In genomic region chr10:95392711-95393164, GRCh38 we compare ENCODE assay signal across 13 cellular contexts.
DNase-seq lines count a peak whose midpoint lies in the region; ATAC-seq and TF ChIP-seq lines count a peak whose summit lies in the region.
"Had no signal": no experiment of that assay in that cellular context is flagged by ENCODE, and none has a peak within 500 bp of the region (broad histone marks: within the 10 kb centered on the region; RNA-seq: fewer than 3 reads in every experiment).

No MANE protein-coding gene starts in this region.

- no peak overlapping the region for H3K4ac ChIP-seq in IMR-90 (ENCODE audit: low read depth, low read length)

- ATAC-seq in GM19035 (IDR thresholded peaks at IDR 0.05; ENCODE audit: unreplicated experiment) (peak; percentile 50), IMR-90 (ENCODE audit: low read depth) (no peak), right cardiac atrium (peak in 1 of 2 donors; percentile 33)
- ATAC-seq: PC-3 had no signal

- H3K56ac ChIP-seq in IMR-90 (ENCODE audit: extremely low read depth, insufficient read depth, low read length) = no peak overlapping the region

- no peak overlapping the region for H4K8ac ChIP-seq in IMR-90 (ENCODE audit: low read depth in 2 of 2, low read length in 2 of 2)

- no peak for TF ChIP-seq RAD21 in IMR-90 (IDR thresholded peaks at IDR 0.05; ENCODE audit: low read length)

- H4K20me1 ChIP-seq in IMR-90 (ENCODE audit: insufficient read depth, low read length) = no peaks in the 10 kb centered on the region

- 95% methylated on average over 2 of the region's 6 CpGs; no CpG with 5 or more reads in 1 of the 2 experiments for WGBS in IMR-90 (ENCODE audit: extremely low coverage in 2 of 2, insufficient read length in 1 of 2), 2 experiments
- 40% methylated on average over 6 of the region's 6 CpGs for WGBS in right cardiac atrium
- WGBS in prostate gland = 72% methylated on average over 6 of the region's 6 CpGs

- no peaks in the 10 kb centered on the region for H3K27me3 ChIP-seq in IMR-90 (ENCODE audit: control insufficient read depth, insufficient read depth, low read length)
- no peaks in the 10 kb centered on the region for H3K27me3 ChIP-seq in right cardiac atrium (ENCODE audit: control insufficient read depth, insufficient read depth)
- no peaks in the 10 kb centered on the region for H3K27me3 ChIP-seq in colonic mucosa
- no peaks in the 10 kb centered on the region for H3K27me3 ChIP-seq in prostate gland (replicated peaks; ENCODE audit: insufficient read depth)
- no peaks in the 10 kb centered on the region for H3K27me3 ChIP-seq in A673 (replicated peaks; ENCODE audit: insufficient read depth, low read depth, low read length, poor library complexity)
- H3K27me3 ChIP-seq: upper lobe of left lung had no signal

- H3K9me3 ChIP-seq in IMR-90 (ENCODE audit: control insufficient read depth, insufficient read depth, low read length) (no peaks in the 10 kb centered on the region), right cardiac atrium (ENCODE audit: control insufficient read depth, low read length) (no peaks in the 10 kb centered on the region), colonic mucosa (no peaks in the 10 kb centered on the region), prostate gland (no peaks in the 10 kb centered on the region), A673 (ENCODE audit: low read depth, low read length, poor library complexity, severe bottlenecking) (no peaks in the 10 kb centered on the region)
- H3K9me3 ChIP-seq: upper lobe of left lung had no signal

- DNase-seq in GM10266 (ENCODE audit: extremely low spot score) = peak; percentile 34
- DNase-seq in IMR-90 = no peak
- DNase-seq in right cardiac atrium = no peak
- DNase-seq in D341Med (ENCODE audit: low spot score) = no peak
- no peak for DNase-seq in colonic mucosa
- no peak for DNase-seq in prostate gland (ENCODE audit: low spot score)
- no peak for DNase-seq in A673 (ENCODE audit: low spot score)
- DNase-seq: activated B cell treated with CpG ODN at 0.5 μM for 24 hours; NCI-H1417; PC-3; stimulated activated CD4-positive, alpha-beta T cell treated with anti-CD3 and anti-CD28 coated beads, Interleukin-15, amount 100 ng/mL, for 24 hours; upper lobe of left lung had no signal

- intact Hi-C loops in IMR-90 (cut with micrococcal nuclease) = no loop called here
- intact Hi-C loops in right cardiac atrium (cut with DNase I) = no loop called here
- intact Hi-C loops in colonic mucosa (cut with DNase I) = no loop called here
- intact Hi-C loops in prostate gland (cut with DNase I) = no loop called here
- intact Hi-C loops in A673 (cut with micrococcal nuclease; ENCODE audit: unreplicated experiment) = no loop called here

- H3K9me1 ChIP-seq in IMR-90 (ENCODE audit: insufficient read depth, low read length) = no peaks in the 10 kb centered on the region

- H2BK120ac ChIP-seq in IMR-90 (ENCODE audit: low read depth, low read length) = no peak overlapping the region

- H4K91ac ChIP-seq in IMR-90 (ENCODE audit: insufficient read depth, low read depth, low read length) = no peak overlapping the region

- H2AFZ ChIP-seq in IMR-90 (replicated peaks; ENCODE audit: low read length, poor library complexity) = peak overlapping the region; percentile 8

- no peak overlapping the region for H3K4me2 ChIP-seq in IMR-90 (ENCODE audit: low read depth, low read length)

- H3K4me1 ChIP-seq in IMR-90 (ENCODE audit: control insufficient read depth, insufficient read depth, low read length) = no peaks in the 10 kb centered on the region
- peaks cover 27% of the 10 kb centered on the region for H3K4me1 ChIP-seq in right cardiac atrium (ENCODE audit: control insufficient read depth, insufficient read depth, low read length)
- H3K4me1 ChIP-seq in colonic mucosa = peaks cover 4% of the 10 kb centered on the region
- H3K4me1 ChIP-seq in prostate gland (replicated peaks) = peaks cover 5% of the 10 kb centered on the region
- H3K4me1 ChIP-seq in A673 (ENCODE audit: insufficient read depth, low read length, poor library complexity, severe bottlenecking) = no peaks in the 10 kb centered on the region

- no peak for TF ChIP-seq CTCF in GM10266 (IDR thresholded peaks at IDR 0.05; ENCODE audit: control insufficient read depth, insufficient read depth, low read depth, missing control alignments)
- TF ChIP-seq CTCF in IMR-90 (conservative IDR thresholded peaks at IDR 0.05; ENCODE audit: low read depth, low read length) = no peak
- no peak for TF ChIP-seq CTCF in colonic mucosa (IDR thresholded peaks at IDR 0.05)
- TF ChIP-seq CTCF in prostate gland (IDR thresholded peaks at IDR 0.05) = no peak
- TF ChIP-seq CTCF in A673 (conservative IDR thresholded peaks at IDR 0.05; ENCODE audit: low read depth, low read length) = no peak

- no peak overlapping the region for H2BK20ac ChIP-seq in IMR-90 (ENCODE audit: low read depth, low read length)

- no peak overlapping the region for H2BK5ac ChIP-seq in IMR-90 (ENCODE audit: low read depth, low read length, poor library complexity, severe bottlenecking)

- H2BK15ac ChIP-seq in IMR-90 (ENCODE audit: low read depth, low read length) = no peak overlapping the region

- in situ Hi-C loops in IMR-90 (cut with MboI; ENCODE audit: low sequenced_read_pairs) = no loop called here

- H3K4me3 ChIP-seq in IMR-90 (ENCODE audit: insufficient read depth, low read depth, low read length) (no peak overlapping the region), right cardiac atrium (ENCODE audit: low read length) (no peak overlapping the region), colonic mucosa (no peak overlapping the region), prostate gland (no peak overlapping the region), A673 (ENCODE audit: low read depth, low read length, poor library complexity, severe bottlenecking) (no peak overlapping the region)
- H3K4me3 ChIP-seq: upper lobe of left lung had no signal

- BruUV-seq in IMR-90 (replicated peaks; lab: Mats Ljungman, UMichigan) = no TSS peak
- no TSS peak for BruUV-seq in A673 (replicated peaks; lab: Mats Ljungman, UMichigan)

- no peak overlapping the region for H4K5ac ChIP-seq in IMR-90 (ENCODE audit: low read depth, low read length)

- H3K9ac ChIP-seq in IMR-90 (ENCODE audit: low read depth, low read length) (no peak overlapping the region), colonic mucosa (ENCODE audit: low read depth in 2 of 2, low read length in 2 of 2) (no peak overlapping the region)

- no peak overlapping the region for H2AK9ac ChIP-seq in IMR-90 (replicated peaks; ENCODE audit: low read depth, low read length, poor library complexity)

- H3K79me1 ChIP-seq in IMR-90 (ENCODE audit: low read depth in 1 of 2, low read length in 2 of 2) = no peaks in the 10 kb centered on the region

- dilution Hi-C loops in IMR-90 (cut with HindIII; ENCODE audit: low sequenced_read_pairs, unreplicated experiment) = no loop called here

- H3K14ac ChIP-seq in IMR-90 (replicated peaks; ENCODE audit: low read depth, low read length) = no peak overlapping the region

- H3K27ac ChIP-seq in IMR-90 (ENCODE audit: insufficient read depth, low read length) (no peak overlapping the region), right cardiac atrium (ENCODE audit: low read length) (peak overlapping the region; percentile 21), colonic mucosa (no peak overlapping the region), prostate gland (no peak overlapping the region), A673 (ENCODE audit: low read depth, low read length, poor library complexity, severe bottlenecking) (no peak overlapping the region)

- no peak for TF ChIP-seq POLR2A in IMR-90 (IDR thresholded peaks at IDR 0.05; ENCODE audit: low read depth, low read length)
- TF ChIP-seq POLR2A in prostate gland (IDR thresholded peaks at IDR 0.05) = no peak

- no peak overlapping the region for H2AK5ac ChIP-seq in IMR-90 (ENCODE audit: low read depth, low read length)

- no peak overlapping the region for H3K23ac ChIP-seq in IMR-90 (ENCODE audit: low read depth, low read length)

- CTCF ChIA-PET in IMR-90 (lab: Yijun Ruan, JAX) = interaction anchor here (1.3 kb wide), 1 partner anchor 150 kb away, joined by 3 read pairs; no protein-coding TSS in a partner anchor
- CTCF ChIA-PET in A673 (lab: Charles Lee) = no interaction called here

- no peaks in the 10 kb centered on the region for H3K36me3 ChIP-seq in IMR-90 (ENCODE audit: control insufficient read depth, insufficient read depth, low read length)
- no peaks in the 10 kb centered on the region for H3K36me3 ChIP-seq in colonic mucosa
- H3K36me3 ChIP-seq in prostate gland = no peaks in the 10 kb centered on the region
- H3K36me3 ChIP-seq in A673 (ENCODE audit: insufficient read depth, low read length, poor library complexity, severe bottlenecking) = no peaks in the 10 kb centered on the region

- no peak overlapping the region for H3K18ac ChIP-seq in IMR-90 (ENCODE audit: low read depth, low read length)

- POLR2A ChIA-PET in IMR-90 (lab: Charles Lee; ENCODE audit: unreplicated experiment) (no interaction called here), A673 (lab: Charles Lee; ENCODE audit: low non-redundant PET) (no interaction called here)

TF ChIP-seq in IMR-90, 13 proteins besides CTCF, POLR2A, EP300 and RAD21 (continues in another document):
- TF ChIP-seq MAZ (IDR thresholded peaks at IDR 0.05; ENCODE audit: borderline replicate concordance, low read depth, low read length) (no peak), CEBPB (IDR thresholded peaks at IDR 0.05; ENCODE audit: low read depth, low read length) (no peak), SMC3 (IDR thresholded peaks at IDR 0.05; ENCODE audit: low read depth, low read length) (no peak), USF2 (IDR thresholded peaks at IDR 0.05; ENCODE audit: low read depth, low read length) (no peak), NFE2L2 (IDR thresholded peaks at IDR 0.05; ENCODE audit: low read depth, low read length) (no peak), MXI1 (IDR thresholded peaks at IDR 0.05; ENCODE audit: borderline replicate concordance, low read depth, low read length) (no peak), CHD1 (IDR thresholded peaks at IDR 0.05; ENCODE audit: low read depth, low read length) (no peak), ELK1 (IDR thresholded peaks at IDR 0.05; ENCODE audit: borderline replicate concordance, low read depth, low read length) (no peak)
